ENCODE assay signal across 7 cellular contexts in genomic region chr7:103031024-103031423, GRCh38.
"Had no signal": no experiment of that assay in that cellular context is flagged by ENCODE, and none has a peak within 500 bp of the region (broad histone marks: within the 10 kb centered on the region; RNA-seq: fewer than 3 reads in every experiment).

No MANE protein-coding gene starts in this region.

- H3K4me3 ChIP-seq: GM12878 had no signal

- FAIRE-seq: GM12878, GM12891, GM12892, GM18507, GM19239 had no signal

- ATAC-seq: GM12878 had no signal

- DNase-seq: GDM1, GF-D8 had no signal
